In genomic region chr18:26547302-26548143, GRCh38 we compare ENCODE assay signal across 8 cellular contexts. TPM values are rescaled to one million over a fixed set of nuclear protein-coding genes. Genes with fewer than 3 reads are reported as not detected.
DNase-seq lines count a peak whose midpoint lies in the region; ATAC-seq and TF ChIP-seq lines count a peak whose summit lies in the region.

No MANE protein-coding gene starts in this region.

- H3K9me3 Mint-ChIP-seq in activated naive CD4-positive, alpha-beta T cell treated with anti-CD3 and anti-CD28 coated beads, Interleukin-2, amount 50 U/mL, for 72 hours, result no peaks in the 10 kb centered on the region

- H3K4me1 ChIP-seq in HEK293 (ENCODE audit: control insufficient read depth, insufficient read depth, low read length) (peaks cover 11% of the 10 kb centered on the region), ovary (ENCODE audit: insufficient read depth) (peaks cover 18% of the 10 kb centered on the region), upper lobe of left lung (peaks cover 32 to 64% (median 36%) of the 10 kb centered on the region in 4 donors)

- H3K36me3 ChIP-seq in GM06990 (ENCODE audit: control insufficient read depth, insufficient read depth, low read length) (no peaks in the 10 kb centered on the region; the same call in 1 of the 2 replicates), HEK293 (ENCODE audit: control insufficient read depth in 2 of 2, insufficient read depth in 1 of 2, low read length in 2 of 2) (peaks cover 0 to 7% of the 10 kb centered on the region in 2 experiments; a peak in 1 of 3 replicates), ovary (no peaks in the 10 kb centered on the region), upper lobe of left lung (no peaks in the 10 kb centered on the region)

- CTCF ChIA-PET in HEK293 (lab: Yijun Ruan, JAX), result interaction anchor here (0.6 to 1.5 kb wide), 6 partner anchors 8 to 241 kb away, joined by 3 to 4 read pairs (median 3); no protein-coding TSS in a partner anchor

- intact Hi-C loops in Right ventricle myocardium superior (cut with DNase I) (loop anchor here (5.0 to 10.0 kb wide), 2 partner anchors 85 to 163 kb away; no protein-coding TSS in a partner anchor), ovary (cut with DNase I) (loop anchor here in 2 of 4 donors (10.0 kb wide), 2 partner anchors 73 to 107 kb away; no protein-coding TSS in a partner anchor)

- DNase-seq in GM06990 (ENCODE audit: extremely low read depth, insufficient read length) (peak; percentile 77), NCI-H748 treated with DMSO at 0.1 percent for 48 hours (lab: John Stamatoyannopoulos, UW) (peak; percentile 86), Right ventricle myocardium superior (peak; percentile 76), ovary (peak; percentile 77 to 89 (median 81)), upper lobe of left lung (peak; percentile 71 to 90)
- DNase-seq in activated naive CD4-positive, alpha-beta T cell treated with anti-CD3 and anti-CD28 coated beads, Interleukin-2, amount 50 U/mL, for 72 hours (ENCODE audit: low spot score in 2 of 2), result peak; percentile 59 to 66

- WGBS in ovary, 3 donors, result 24 to 34% (median 25%) methylated on average over 67 to 96 of the region's 96 CpGs
- WGBS in upper lobe of left lung, 2 donors, result 44 to 60% methylated on average over 27 to 49 of the region's 96 CpGs

- H3K27me3 ChIP-seq in GM06990 (replicated peaks; ENCODE audit: control insufficient read depth, insufficient read depth, low read length) (no peaks in the 10 kb centered on the region), ovary (no peaks in the 10 kb centered on the region), upper lobe of left lung (peaks cover 0 to 26% (median 16%) of the 10 kb centered on the region in 4 donors)

- TF ChIP-seq CTCF in GM06990 (IDR thresholded peaks at IDR 0.05; ENCODE audit: insufficient read depth, low read length, poor library complexity, severe bottlenecking), result peak; percentile 57
- 0 out of 2 replicates have a peak, but pooled peaks have one; percentile 18 for TF ChIP-seq CTCF in HEK293 (tag by site-specific recombination; IDR thresholded peaks at IDR 0.05)
- TF ChIP-seq CTCF in ovary (IDR thresholded peaks at IDR 0.05), result peak; percentile 13 to 33 (median 27)
- peak in 4 of 6 experiments; percentile 9 to 50 (median 39) for TF ChIP-seq CTCF in upper lobe of left lung (IDR thresholded peaks at IDR 0.05)

- no peak overlapping the region for H3K27ac Mint-ChIP-seq in activated naive CD4-positive, alpha-beta T cell treated with anti-CD3 and anti-CD28 coated beads, Interleukin-2, amount 50 U/mL, for 72 hours

- peak; percentile 67 to 81 for ATAC-seq in activated naive CD4-positive, alpha-beta T cell treated with anti-CD3 and anti-CD28 coated beads, Interleukin-2, amount 50 U/mL, for 72 hours
- ATAC-seq in Right ventricle myocardium superior (ENCODE audit: poor library complexity), result peak; percentile 43
- peak; percentile 52 to 63 for ATAC-seq in upper lobe of left lung (ENCODE audit: low FRiP score in 2 of 2)
- ATAC-seq in GM18870 (IDR thresholded peaks at IDR 0.05; ENCODE audit: unreplicated experiment), result no peak

- TF ChIP-seq EP300 in ovary (IDR thresholded peaks at IDR 0.05) (no peak), upper lobe of left lung (IDR thresholded peaks at IDR 0.05) (no peak)

- H3K9me3 ChIP-seq in HEK293 (ENCODE audit: control insufficient read depth, insufficient read depth, low read depth, low read length), result no peaks in the 10 kb centered on the region
- H3K9me3 ChIP-seq in ovary, result no peaks in the 10 kb centered on the region
- H3K9me3 ChIP-seq in upper lobe of left lung, result no peaks in the 10 kb centered on the region

- H3K27ac ChIP-seq in HEK293 (ENCODE audit: extremely low read depth, low read depth, low read length) (peak overlapping the region; percentile 81; the same call in 1 of the 2 replicates), ovary (peak overlapping the region; percentile 31 to 71), upper lobe of left lung (peak overlapping the region in 3 of 4 donors; percentile 26 to 79 (median 57))

- no peak for TF ChIP-seq POLR2A in ovary (IDR thresholded peaks at IDR 0.05)
- no peak for TF ChIP-seq POLR2A in upper lobe of left lung (IDR thresholded peaks at IDR 0.05)

- H3K36me3 Mint-ChIP-seq in activated naive CD4-positive, alpha-beta T cell treated with anti-CD3 and anti-CD28 coated beads, Interleukin-2, amount 50 U/mL, for 72 hours, result no peaks in the 10 kb centered on the region

- H3K4me3 ChIP-seq in GM06990 (replicated peaks; ENCODE audit: low read depth, low read length) (peak overlapping the region; percentile 77), HEK293 (ENCODE audit: low read depth, low read length) (peak overlapping the region; percentile 79), ovary (peak overlapping the region; percentile 54), upper lobe of left lung (peak overlapping the region in 3 of 4 donors; percentile 82 to 85 (median 83))

- POLR2A ChIA-PET in HEK293 (lab: Yijun Ruan, JAX), result interaction anchor here (0.6 to 2.8 kb wide), 6 partner anchors 70 to 291 kb away, joined by 3 to 13 read pairs (median 4); no protein-coding TSS in a partner anchor

TF ChIP-seq in HEK293, 187 proteins besides CTCF, POLR2A, EP300 and RAD21:
- TF ChIP-seq ZNF10 (tag by site-specific recombination; IDR thresholded peaks at IDR 0.05) (0 out of 2 replicates have a peak, but pooled peaks have one; percentile 34), ZNF155 (tag by site-specific recombination; IDR thresholded peaks at IDR 0.05) (no peak), ZBTB8A (tag by site-specific recombination; IDR thresholded peaks at IDR 0.05) (peak; percentile 28; the same call in 1 of the 2 replicates), ZNF423 (tag by site-specific recombination; IDR thresholded peaks at IDR 0.05) (no peak), ZNF37A (tag by site-specific recombination; IDR thresholded peaks at IDR 0.05) (no peak), ZBTB6 (tag by site-specific recombination; IDR thresholded peaks at IDR 0.05) (no peak), ZNF426 (tag by site-specific recombination; IDR thresholded peaks at IDR 0.05) (no peak), EGR2 (tag by site-specific recombination; IDR thresholded peaks at IDR 0.05; ENCODE audit: low read depth) (no peak)

RNA-seq across cellular contexts. Expression of gene KCTD1, which starts 0.8 kb away (rescaled TPM):
- 1 to 10 TPM; 1.4 to 4.5 TPM for total RNA-seq in activated naive CD4-positive, alpha-beta T cell treated with anti-CD3 and anti-CD28 coated beads, Interleukin-2, amount 50 U/mL, for 72 hours
- total RNA-seq in Right ventricle myocardium superior (16.1 TPM), ovary (10 to 100 TPM; 10.7 to 30.8 (median 22.5) TPM), upper lobe of left lung (10 to 100 TPM in 5 of 6 donors, 1 to 10 TPM in 1; 5.8 to 22.3 (median 14.1) TPM)
- 10 to 100 TPM; 14.5 to 31.1 TPM for polyA plus RNA-seq in ovary
